21 cellular contexts compared by ENCODE assay signal in genomic region chr7:99396914-99397631, GRCh38. TPM values are rescaled to one million over a fixed set of nuclear protein-coding genes. Genes with fewer than 3 reads are reported as not detected.
DNase-seq lines count a peak whose midpoint lies in the region; ATAC-seq and TF ChIP-seq lines count a peak whose summit lies in the region.
"Had no signal": no experiment of that assay in that cellular context is flagged by ENCODE, and none has a peak within 500 bp of the region (broad histone marks: within the 10 kb centered on the region; RNA-seq: fewer than 3 reads in every experiment).

No MANE protein-coding gene starts in this region.

- no peaks in the 10 kb centered on the region for H3K79me2 ChIP-seq in H9 (ENCODE audit: insufficient read depth, low read length)

- H2BK15ac ChIP-seq in H9 (ENCODE audit: low read depth, low read length) = no peak overlapping the region

- H2BK20ac ChIP-seq in H9 (ENCODE audit: low read depth, low read length, poor library complexity, severe bottlenecking) = no peak overlapping the region

- no peak overlapping the region for H2BK120ac ChIP-seq in H9 (ENCODE audit: low read depth, low read length, poor library complexity, severe bottlenecking)

- H3K4me2 ChIP-seq in H9 (ENCODE audit: insufficient read depth, insufficient read length, low read length) = no peak overlapping the region
- H3K4me2 ChIP-seq: PC-9, smooth muscle cell had no signal

- no peak for ATAC-seq in activated CD4-positive, alpha-beta T cell treated with anti-CD3 and anti-CD28 coated beads for 36 hours
- no peak for ATAC-seq in activated naive CD8-positive, alpha-beta T cell treated with anti-CD3 and anti-CD28 coated beads, Interleukin-2, amount 50 U/mL, for 24 hours
- no peak for ATAC-seq in GM18517 (IDR thresholded peaks at IDR 0.05; ENCODE audit: unreplicated experiment)
- ATAC-seq: pancreas, T-cell had no signal

- POLR2A ChIA-PET in activated CD4-positive, alpha-beta T cell treated with anti-CD3 and anti-CD28 coated beads for 36 hours (lab: Charles Lee) = no interaction called here

- no peak overlapping the region for H3K4me3 Mint-ChIP-seq in activated CD4-positive, alpha-beta T cell treated with anti-CD3 and anti-CD28 coated beads, Interleukin-2, amount 10 ng/mL, durations not matched to agents 24 days and 14 days
- H3K4me3 Mint-ChIP-seq in activated CD4-positive, alpha-beta T cell treated with anti-CD3 and anti-CD28 coated beads for 36 hours = no peak overlapping the region
- H3K4me3 Mint-ChIP-seq in H9 (no peak overlapping the region), neural crest cell (peak overlapping the region; percentile 71)
- H3K4me3 Mint-ChIP-seq in activated naive CD8-positive, alpha-beta T cell treated with anti-CD3 and anti-CD28 coated beads, Interleukin-2, amount 50 U/mL, for 24 hours = no peak overlapping the region
- H3K4me3 Mint-ChIP-seq: T-cell had no signal

- H3K36me3 Mint-ChIP-seq in activated CD4-positive, alpha-beta T cell treated with anti-CD3 and anti-CD28 coated beads, Interleukin-2, amount 10 ng/mL, durations not matched to agents 24 days and 14 days (ENCODE audit: low read depth) = peaks cover 81% of the 10 kb centered on the region
- peaks cover 61% of the 10 kb centered on the region for H3K36me3 Mint-ChIP-seq in activated CD4-positive, alpha-beta T cell treated with anti-CD3 and anti-CD28 coated beads for 36 hours (ENCODE audit: low read depth)
- H3K36me3 Mint-ChIP-seq in H9 (ENCODE audit: insufficient read depth in 1 of 3, low read depth in 3 of 3) (peaks cover 35 to 81% (median 67%) of the 10 kb centered on the region in 3 experiments; a peak in 6 of 7 replicates), neural crest cell (ENCODE audit: low read depth) (peaks cover 10% of the 10 kb centered on the region)
- peaks cover 59% of the 10 kb centered on the region for H3K36me3 Mint-ChIP-seq in activated naive CD8-positive, alpha-beta T cell treated with anti-CD3 and anti-CD28 coated beads, Interleukin-2, amount 50 U/mL, for 24 hours (ENCODE audit: low read depth)

- intact Hi-C loops in activated CD4-positive, alpha-beta T cell treated with anti-CD3 and anti-CD28 coated beads, Interleukin-2, amount 10 ng/mL, durations not matched to agents 24 days and 14 days (cut with micrococcal nuclease) = no loop called here
- intact Hi-C loops in activated CD4-positive, alpha-beta T cell treated with anti-CD3 and anti-CD28 coated beads for 36 hours (cut with DNase I, micrococcal nuclease) = no loop called here

- no peak overlapping the region for H2AFZ ChIP-seq in H9 (ENCODE audit: low read length)
- H2AFZ ChIP-seq: PC-9 had no signal

- no CpG with 5 or more reads among the region's 10 CpGs for WGBS in H9 (ENCODE audit: extremely low coverage, insufficient read length, low lambda C conversion rate)

- no peak overlapping the region for H3K27ac ChIP-seq in H9 (ENCODE audit: insufficient read length, low read depth, low read length)
- H3K27ac ChIP-seq: breast epithelium, HL-60, pancreas, PC-9 had no signal

- H3K9me3 Mint-ChIP-seq in activated CD4-positive, alpha-beta T cell treated with anti-CD3 and anti-CD28 coated beads, Interleukin-2, amount 10 ng/mL, durations not matched to agents 24 days and 14 days = no peaks in the 10 kb centered on the region
- H3K9me3 Mint-ChIP-seq in activated CD4-positive, alpha-beta T cell treated with anti-CD3 and anti-CD28 coated beads for 36 hours (ENCODE audit: low read depth) = no peaks in the 10 kb centered on the region
- H3K9me3 Mint-ChIP-seq in H9 = no peaks in the 10 kb centered on the region
- H3K9me3 Mint-ChIP-seq in activated naive CD8-positive, alpha-beta T cell treated with anti-CD3 and anti-CD28 coated beads, Interleukin-2, amount 50 U/mL, for 24 hours = no peaks in the 10 kb centered on the region
- H3K9me3 Mint-ChIP-seq in neural crest cell = no peaks in the 10 kb centered on the region
- H3K9me3 Mint-ChIP-seq: activated T-helper 2 cell treated with anti-CD3 and anti-CD28 coated beads, Interferon-gamma antibody, Interleukin-2, Interleukin-4, amounts not matched to agents 10 μg/mL and 5 μg/mL and 100 μg/mL, durations not matched to agents 14 hours and 24 hours and 36 hours; T-cell had no signal

- no peaks in the 10 kb centered on the region for H3K27me3 ChIP-seq in H9 (ENCODE audit: insufficient read depth, low read length)
- H3K27me3 ChIP-seq: breast epithelium, pancreas had no signal

- no peak overlapping the region for H3K23ac ChIP-seq in H9 (ENCODE audit: insufficient read length, low read depth, low read length)

- no peak overlapping the region for H2BK12ac ChIP-seq in H9 (ENCODE audit: insufficient read length, low read depth, low read length)

- no peak overlapping the region for H3K9ac ChIP-seq in H9 (ENCODE audit: extremely low read depth, insufficient read length, low read length)

- DNase-seq in activated CD4-positive, alpha-beta T cell treated with anti-CD3 and anti-CD28 coated beads, Interleukin-2, amount 10 ng/mL, durations not matched to agents 24 days and 14 days = no peak
- no peak for DNase-seq in activated CD4-positive, alpha-beta T cell treated with anti-CD3 and anti-CD28 coated beads for 36 hours
- no peak for DNase-seq in H9
- DNase-seq in activated naive CD8-positive, alpha-beta T cell treated with anti-CD3 and anti-CD28 coated beads, Interleukin-2, amount 50 U/mL, for 24 hours = no peak
- no peak for DNase-seq in neural crest cell (ENCODE audit: low read depth, low spot score)
- no peak for DNase-seq in kidney tubule cell (ENCODE audit: low spot score)
- DNase-seq in nucleus accumbens (lab: John Stamatoyannopoulos, UW) = no peak
- DNase-seq: ACHN; activated CD4-positive, alpha-beta T cell treated with anti-CD3 and anti-CD28 coated beads for 4 hours; Caco-2; effector memory CD4-positive, alpha-beta T cell; NCI-H1694 treated with DMSO at 0.1 percent for 48 hours; NCI-H524; pancreas; PC-9; T-cell had no signal

- no peak overlapping the region for H4K5ac ChIP-seq in H9 (ENCODE audit: insufficient read length, low read depth, low read length)

- TF ChIP-seq CTCF in H9 (conservative IDR thresholded peaks at IDR 0.05) (no peak), neural crest cell (conservative IDR thresholded peaks at IDR 0.05) (no peak)

- no peak overlapping the region for H3K14ac ChIP-seq in H9 (ENCODE audit: insufficient read depth, low read length)

- no peaks in the 10 kb centered on the region for H3K9me3 ChIP-seq in H9 (ENCODE audit: control insufficient read depth, low read depth, low read length)
- H3K9me3 ChIP-seq: breast epithelium, Caco-2, pancreas had no signal

- no peak overlapping the region for H2BK5ac ChIP-seq in H9 (ENCODE audit: insufficient read length, low read length)

- no peak overlapping the region for H3K56ac ChIP-seq in H9 (ENCODE audit: insufficient read length, low read depth, low read length)

- H4K8ac ChIP-seq in H9 (replicated peaks; ENCODE audit: insufficient read length, low read depth, low read length) = no peak overlapping the region

- peaks cover 18% of the 10 kb centered on the region for H3K4me1 Mint-ChIP-seq in activated CD4-positive, alpha-beta T cell treated with anti-CD3 and anti-CD28 coated beads, Interleukin-2, amount 10 ng/mL, durations not matched to agents 24 days and 14 days
- H3K4me1 Mint-ChIP-seq in activated CD4-positive, alpha-beta T cell treated with anti-CD3 and anti-CD28 coated beads for 36 hours = peaks cover 16% of the 10 kb centered on the region
- peaks cover 9 to 11% of the 10 kb centered on the region in 2 experiments for H3K4me1 Mint-ChIP-seq in H9
- peaks cover 26% of the 10 kb centered on the region for H3K4me1 Mint-ChIP-seq in activated naive CD8-positive, alpha-beta T cell treated with anti-CD3 and anti-CD28 coated beads, Interleukin-2, amount 50 U/mL, for 24 hours
- peaks cover 17% of the 10 kb centered on the region for H3K4me1 Mint-ChIP-seq in neural crest cell

- H3T11ph ChIP-seq in H9 (ENCODE audit: low read length) = no peak overlapping the region

- H4K20me1 ChIP-seq in H9 (ENCODE audit: control insufficient read depth, insufficient read depth, insufficient read length) = no peaks in the 10 kb centered on the region

- H4K91ac ChIP-seq in H9 (ENCODE audit: insufficient read length, low read depth, low read length) = no peak overlapping the region

- H2AK5ac ChIP-seq in H9 (ENCODE audit: insufficient read length, low read length) = no peak overlapping the region

- peak overlapping the region; percentile 11 for H3K27ac Mint-ChIP-seq in activated CD4-positive, alpha-beta T cell treated with anti-CD3 and anti-CD28 coated beads, Interleukin-2, amount 10 ng/mL, durations not matched to agents 24 days and 14 days
- no peak overlapping the region for H3K27ac Mint-ChIP-seq in activated CD4-positive, alpha-beta T cell treated with anti-CD3 and anti-CD28 coated beads for 36 hours
- peak overlapping the region in 2 of 3 experiments; percentile 40 to 77; a peak in 3 of 7 replicates for H3K27ac Mint-ChIP-seq in H9
- peak overlapping the region; percentile 74 for H3K27ac Mint-ChIP-seq in activated naive CD8-positive, alpha-beta T cell treated with anti-CD3 and anti-CD28 coated beads, Interleukin-2, amount 50 U/mL, for 24 hours
- no peak overlapping the region for H3K27ac Mint-ChIP-seq in neural crest cell (ENCODE audit: unreplicated experiment)

- no peak overlapping the region for H3K18ac ChIP-seq in H9 (ENCODE audit: insufficient read length, low read depth, low read length)

- no peak overlapping the region for H3K4ac ChIP-seq in H9 (ENCODE audit: low read depth, low read length)

- no peaks in the 10 kb centered on the region for H3K27me3 Mint-ChIP-seq in activated CD4-positive, alpha-beta T cell treated with anti-CD3 and anti-CD28 coated beads, Interleukin-2, amount 10 ng/mL, durations not matched to agents 24 days and 14 days
- H3K27me3 Mint-ChIP-seq in activated CD4-positive, alpha-beta T cell treated with anti-CD3 and anti-CD28 coated beads for 36 hours = no peaks in the 10 kb centered on the region
- H3K27me3 Mint-ChIP-seq in H9 (ENCODE audit: low read depth) (peaks cover 1% of the 10 kb centered on the region; the same call in 1 of the 2 replicates), neural crest cell (ENCODE audit: low read depth) (peaks cover 6% of the 10 kb centered on the region)
- no peaks in the 10 kb centered on the region for H3K27me3 Mint-ChIP-seq in activated naive CD8-positive, alpha-beta T cell treated with anti-CD3 and anti-CD28 coated beads, Interleukin-2, amount 50 U/mL, for 24 hours
- H3K27me3 Mint-ChIP-seq: T-cell had no signal

- CTCF ChIA-PET in activated CD4-positive, alpha-beta T cell treated with anti-CD3 and anti-CD28 coated beads for 36 hours (lab: Charles Lee) = interaction anchor here (1.2 kb wide), 1 partner anchor 9 kb away, joined by 5 read pairs; no protein-coding TSS in a partner anchor

- peaks cover 2% of the 10 kb centered on the region; the same call in 1 of the 2 replicates for H3K4me1 ChIP-seq in H9 (ENCODE audit: insufficient read depth, low read length)
- H3K4me1 ChIP-seq: breast epithelium, Caco-2 had no signal

- H3K79me1 ChIP-seq in H9 (ENCODE audit: insufficient read depth, low read depth, low read length, poor library complexity, severe bottlenecking) = no peaks in the 10 kb centered on the region

- H3K23me2 ChIP-seq in H9 (ENCODE audit: insufficient read length, low read depth, low read length, poor library complexity, severe bottlenecking) = peaks cover 9% of the 10 kb centered on the region

RNA-seq across cellular contexts. Expression of gene PDAP1, which starts 11.3 kb away (rescaled TPM):
- total RNA-seq in activated CD4-positive, alpha-beta T cell treated with anti-CD3 and anti-CD28 coated beads, Interleukin-2, amount 10 ng/mL, durations not matched to agents 24 days and 14 days = 167 and 168 TPM in 2 replicates
- 100 to 1,000 TPM; 171 TPM for total RNA-seq in activated CD4-positive, alpha-beta T cell treated with anti-CD3 and anti-CD28 coated beads for 36 hours
- total RNA-seq in H9 (2021) = 150 and 160 TPM in 2 replicates
- total RNA-seq in neural crest cell = 146 and 155 TPM in 2 replicates

RNA-seq across cellular contexts. Expression of gene BUD31, which starts 11.7 kb away (rescaled TPM):
- total RNA-seq in activated CD4-positive, alpha-beta T cell treated with anti-CD3 and anti-CD28 coated beads, Interleukin-2, amount 10 ng/mL, durations not matched to agents 24 days and 14 days = 136 and 147 TPM in 2 replicates
- total RNA-seq in activated CD4-positive, alpha-beta T cell treated with anti-CD3 and anti-CD28 coated beads for 36 hours = 100 to 1,000 TPM; 140 to 190 TPM
- total RNA-seq in H9 (2021) (104 TPM in 2 replicates), neural crest cell (107 and 108 TPM in 2 replicates)

RNA-seq across cellular contexts. Expression of gene ARPC1B, which starts 22.5 kb away (rescaled TPM):
- 248 and 250 TPM in 2 replicates for total RNA-seq in activated CD4-positive, alpha-beta T cell treated with anti-CD3 and anti-CD28 coated beads, Interleukin-2, amount 10 ng/mL, durations not matched to agents 24 days and 14 days
- 100 to 1,000 TPM; 318 to 326 TPM for total RNA-seq in activated CD4-positive, alpha-beta T cell treated with anti-CD3 and anti-CD28 coated beads for 36 hours
- total RNA-seq in H9 (2021) (56.3 and 60.7 TPM in 2 replicates), neural crest cell (67.7 and 71.6 TPM in 2 replicates)

RNA-seq across cellular contexts. Expression of gene PTCD1, which starts 41.5 kb away (rescaled TPM):
- 10.5 and 10.7 TPM in 2 replicates for total RNA-seq in activated CD4-positive, alpha-beta T cell treated with anti-CD3 and anti-CD28 coated beads, Interleukin-2, amount 10 ng/mL, durations not matched to agents 24 days and 14 days
- 1 to 10 TPM; 4.7 to 7.7 TPM for total RNA-seq in activated CD4-positive, alpha-beta T cell treated with anti-CD3 and anti-CD28 coated beads for 36 hours
- total RNA-seq in H9 (2021) (12.8 and 14.1 TPM in 2 replicates), neural crest cell (9.7 and 11.1 TPM in 2 replicates)

RNA-seq across cellular contexts. Expression of gene CPSF4, which starts 41.7 kb away (rescaled TPM):
- 83.5 and 89.0 TPM in 2 replicates for total RNA-seq in activated CD4-positive, alpha-beta T cell treated with anti-CD3 and anti-CD28 coated beads, Interleukin-2, amount 10 ng/mL, durations not matched to agents 24 days and 14 days
- 10 to 100 TPM; 56.1 to 57.9 TPM for total RNA-seq in activated CD4-positive, alpha-beta T cell treated with anti-CD3 and anti-CD28 coated beads for 36 hours
- total RNA-seq in H9 (2021) (96.2 and 98.2 TPM in 2 replicates), neural crest cell (111 and 117 TPM in 2 replicates)

Comparison
In these comparisons a context has a peak if more than half of its experiments do, and no peak if none do; other contexts are left out.
1. H3K27ac Mint-ChIP-seq: peak in activated CD4-positive, alpha-beta T cell treated with anti-CD3 and anti-CD28 coated beads, Interleukin-2, amount 10 ng/mL, durations not matched to agents 24 days and 14 days (single experiment), H9 (2 of 3) and activated naive CD8-positive, alpha-beta T cell treated with anti-CD3 and anti-CD28 coated beads, Interleukin-2, amount 50 U/mL, for 24 hours (single experiment); none in activated CD4-positive, alpha-beta T cell treated with anti-CD3 and anti-CD28 coated beads for 36 hours (single experiment) and neural crest cell (single experiment).